ENCODE assay signal across 1 cellular context in the genomic region with DNA sequence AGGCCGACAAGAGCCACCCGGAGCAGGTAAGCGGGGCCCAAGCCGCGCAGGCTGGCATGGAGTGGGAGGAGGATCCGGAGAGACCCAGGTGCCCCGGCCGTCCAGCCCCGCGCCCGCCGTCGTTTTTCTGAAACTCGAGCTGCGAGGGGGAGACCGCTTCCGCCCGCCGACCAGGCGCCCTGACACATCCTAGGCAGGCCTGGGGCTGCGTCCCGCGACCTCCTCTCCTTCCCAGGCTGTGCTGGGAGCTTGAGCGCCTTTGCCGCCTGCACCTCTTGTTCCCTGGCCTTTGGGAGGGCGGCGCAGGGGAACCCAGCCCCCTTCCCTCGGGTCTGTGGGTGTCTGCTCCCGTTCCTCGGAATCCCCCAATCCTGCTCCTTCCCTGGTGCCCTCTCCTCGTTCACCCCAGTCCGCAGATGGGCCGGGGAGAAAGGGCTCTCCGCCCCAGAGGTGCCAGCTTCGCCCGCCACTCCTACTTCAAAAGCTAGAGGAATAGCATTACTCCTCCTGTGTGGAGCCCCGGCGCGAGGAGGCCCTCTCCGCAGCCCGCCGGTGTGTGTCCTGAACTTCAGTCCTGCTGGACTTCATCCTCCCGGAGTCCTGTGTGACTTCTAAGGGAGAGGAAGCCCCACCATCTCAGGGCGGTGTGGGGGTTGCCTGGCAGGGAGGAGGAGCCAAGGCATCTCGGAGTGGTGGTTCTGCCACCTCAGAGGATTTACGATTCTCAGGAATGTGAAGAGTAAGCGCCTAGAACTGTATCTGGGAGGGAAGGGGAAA.
A peak's percentile ranks its signal among the peaks of the same experiment; 100 is the strongest.
TF ChIP-seq lines count a peak whose summit lies in the region.

No MANE protein-coding gene starts in this region.

TF ChIP-seq in HepG2, 621 proteins besides CTCF, POLR2A, EP300 and RAD21 (continued from another document and continues in another):
- TF ChIP-seq, protein P1, sequence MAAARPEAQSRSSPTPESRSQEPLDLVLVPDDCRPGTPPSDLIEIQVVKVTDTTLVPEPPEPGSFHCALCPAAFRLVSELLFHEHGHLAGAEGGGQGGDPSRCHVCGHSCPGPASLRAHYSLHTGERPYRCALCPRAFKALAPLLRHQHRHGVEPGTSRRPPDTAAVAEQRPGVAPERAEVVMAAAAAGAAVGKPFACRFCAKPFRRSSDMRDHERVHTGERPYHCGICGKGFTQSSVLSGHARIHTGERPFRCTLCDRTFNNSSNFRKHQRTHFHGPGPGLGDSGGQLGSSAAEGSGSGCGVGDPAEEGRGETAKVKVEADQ (CRISPR knock-in tag; IDR thresholded peaks at IDR 0.05; ENCODE audit: borderline replicate concordance), result no peak
- TF ChIP-seq ISL2 (CRISPR knock-in tag; IDR thresholded peaks at IDR 0.05) (no peak), ZNF850 (CRISPR knock-in tag; conservative IDR thresholded peaks at IDR 0.05) (no peak), ZNF253 (CRISPR knock-in tag; IDR thresholded peaks at IDR 0.05; ENCODE audit: borderline replicate concordance) (no peak), ZNF703 (CRISPR knock-in tag; IDR thresholded peaks at IDR 0.05; ENCODE audit: borderline replicate concordance) (no peak; the same call in 1 of the 2 replicates), ZNF33A (CRISPR knock-in tag; IDR thresholded peaks at IDR 0.05; ENCODE audit: borderline replicate concordance) (no peak; the same call in 1 of the 2 replicates), RBM22 (optimal IDR thresholded peaks at IDR 0.05; ENCODE audit: low read length) (no peak), ZNF337 (CRISPR knock-in tag; IDR thresholded peaks at IDR 0.05; ENCODE audit: borderline replicate concordance, low read depth) (no peak), SATB2 (CRISPR knock-in tag; IDR thresholded peaks at IDR 0.05) (no peak), EED (CRISPR knock-in tag; IDR thresholded peaks at IDR 0.05) (peak; percentile 52; the same call in 1 of the 2 replicates), NFYB (CRISPR knock-in tag; IDR thresholded peaks at IDR 0.05) (no peak), KAT8 (CRISPR knock-in tag; IDR thresholded peaks at IDR 0.05) (no peak), ZFP36L1 (CRISPR knock-in tag; IDR thresholded peaks at IDR 0.05) (no peak), ZNF501 (CRISPR knock-in tag; IDR thresholded peaks at IDR 0.05) (no peak; the same call in 1 of the 2 replicates), ZFP37 (CRISPR knock-in tag; IDR thresholded peaks at IDR 0.05; ENCODE audit: borderline replicate concordance) (no peak), ZNF660 (CRISPR knock-in tag; IDR thresholded peaks at IDR 0.05; ENCODE audit: borderline replicate concordance, low read depth) (no peak), SKI (IDR thresholded peaks at IDR 0.05; ENCODE audit: partially characterized antibody) (no peak), CHCHD3 (CRISPR knock-in tag; IDR thresholded peaks at IDR 0.05) (no peak; the same call in 1 of the 2 replicates), ZC3H4 (CRISPR knock-in tag; IDR thresholded peaks at IDR 0.05; ENCODE audit: borderline replicate concordance) (peak; percentile 46; the same call in 1 of the 2 replicates), ZNF556 (CRISPR knock-in tag; IDR thresholded peaks at IDR 0.05; ENCODE audit: borderline replicate concordance) (no peak; the same call in 1 of the 2 replicates), IRF2 (CRISPR knock-in tag; IDR thresholded peaks at IDR 0.05) (no peak), ZNF644 (CRISPR knock-in tag; IDR thresholded peaks at IDR 0.05; ENCODE audit: low read depth) (no peak), ZNF451 (CRISPR knock-in tag; IDR thresholded peaks at IDR 0.05) (0 out of 2 replicates have a peak, but pooled peaks have one; percentile 1), CCAR2 (optimal IDR thresholded peaks at IDR 0.05; ENCODE audit: low read depth, low read length) (no peak), ZNF530 (CRISPR knock-in tag; IDR thresholded peaks at IDR 0.05; ENCODE audit: low read depth) (no peak), MED1 (CRISPR knock-in tag; IDR thresholded peaks at IDR 0.05) (no peak), SMAD1 (CRISPR knock-in tag; IDR thresholded peaks at IDR 0.05; ENCODE audit: borderline replicate concordance, low read depth) (no peak; the same call in 1 of the 2 replicates), XRCC5 (optimal IDR thresholded peaks at IDR 0.05; ENCODE audit: low read length) (no peak), KLF9 (CRISPR knock-in tag; IDR thresholded peaks at IDR 0.05; ENCODE audit: low read depth) (no peak; the same call in 1 of the 2 replicates), ZNF12 (CRISPR knock-in tag; IDR thresholded peaks at IDR 0.05) (no peak), HIVEP1 (CRISPR knock-in tag; IDR thresholded peaks at IDR 0.05) (no peak), ZNF292 (CRISPR knock-in tag; IDR thresholded peaks at IDR 0.05; ENCODE audit: borderline replicate concordance, low read depth) (no peak), ZNF143 (CRISPR knock-in tag; IDR thresholded peaks at IDR 0.05) (no peak; the same call in 1 of the 2 replicates), NFE2L2 (IDR thresholded peaks at IDR 0.05; ENCODE audit: low read length) (no peak), RAD51 (IDR thresholded peaks at IDR 0.05; ENCODE audit: borderline replicate concordance) (no peak), BCL6 (CRISPR knock-in tag; IDR thresholded peaks at IDR 0.05) (0 out of 2 replicates have a peak, but pooled peaks have one; percentile 9), KLF12 (CRISPR knock-in tag; IDR thresholded peaks at IDR 0.05; ENCODE audit: borderline replicate concordance) (no peak)
- TF ChIP-seq, protein P2, sequence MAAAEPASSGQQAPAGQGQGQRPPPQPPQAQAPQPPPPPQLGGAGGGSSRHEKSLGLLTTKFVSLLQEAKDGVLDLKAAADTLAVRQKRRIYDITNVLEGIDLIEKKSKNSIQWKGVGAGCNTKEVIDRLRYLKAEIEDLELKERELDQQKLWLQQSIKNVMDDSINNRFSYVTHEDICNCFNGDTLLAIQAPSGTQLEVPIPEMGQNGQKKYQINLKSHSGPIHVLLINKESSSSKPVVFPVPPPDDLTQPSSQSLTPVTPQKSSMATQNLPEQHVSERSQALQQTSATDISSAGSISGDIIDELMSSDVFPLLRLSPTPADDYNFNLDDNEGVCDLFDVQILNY (CRISPR knock-in tag; conservative IDR thresholded peaks at IDR 0.05), result no peak
- TF ChIP-seq, protein P3, sequence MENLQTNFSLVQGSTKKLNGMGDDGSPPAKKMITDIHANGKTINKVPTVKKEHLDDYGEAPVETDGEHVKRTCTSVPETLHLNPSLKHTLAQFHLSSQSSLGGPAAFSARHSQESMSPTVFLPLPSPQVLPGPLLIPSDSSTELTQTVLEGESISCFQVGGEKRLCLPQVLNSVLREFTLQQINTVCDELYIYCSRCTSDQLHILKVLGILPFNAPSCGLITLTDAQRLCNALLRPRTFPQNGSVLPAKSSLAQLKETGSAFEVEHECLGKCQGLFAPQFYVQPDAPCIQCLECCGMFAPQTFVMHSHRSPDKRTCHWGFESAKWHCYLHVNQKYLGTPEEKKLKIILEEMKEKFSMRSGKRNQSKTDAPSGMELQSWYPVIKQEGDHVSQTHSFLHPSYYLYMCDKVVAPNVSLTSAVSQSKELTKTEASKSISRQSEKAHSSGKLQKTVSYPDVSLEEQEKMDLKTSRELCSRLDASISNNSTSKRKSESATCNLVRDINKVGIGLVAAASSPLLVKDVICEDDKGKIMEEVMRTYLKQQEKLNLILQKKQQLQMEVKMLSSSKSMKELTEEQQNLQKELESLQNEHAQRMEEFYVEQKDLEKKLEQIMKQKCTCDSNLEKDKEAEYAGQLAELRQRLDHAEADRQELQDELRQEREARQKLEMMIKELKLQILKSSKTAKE (CRISPR knock-in tag; IDR thresholded peaks at IDR 0.05; ENCODE audit: borderline replicate concordance), result no peak
- TF ChIP-seq, protein P4, sequence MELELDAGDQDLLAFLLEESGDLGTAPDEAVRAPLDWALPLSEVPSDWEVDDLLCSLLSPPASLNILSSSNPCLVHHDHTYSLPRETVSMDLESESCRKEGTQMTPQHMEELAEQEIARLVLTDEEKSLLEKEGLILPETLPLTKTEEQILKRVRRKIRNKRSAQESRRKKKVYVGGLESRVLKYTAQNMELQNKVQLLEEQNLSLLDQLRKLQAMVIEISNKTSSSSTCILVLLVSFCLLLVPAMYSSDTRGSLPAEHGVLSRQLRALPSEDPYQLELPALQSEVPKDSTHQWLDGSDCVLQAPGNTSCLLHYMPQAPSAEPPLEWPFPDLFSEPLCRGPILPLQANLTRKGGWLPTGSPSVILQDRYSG (CRISPR knock-in tag; IDR thresholded peaks at IDR 0.05), result no peak
- TF ChIP-seq, protein P5, sequence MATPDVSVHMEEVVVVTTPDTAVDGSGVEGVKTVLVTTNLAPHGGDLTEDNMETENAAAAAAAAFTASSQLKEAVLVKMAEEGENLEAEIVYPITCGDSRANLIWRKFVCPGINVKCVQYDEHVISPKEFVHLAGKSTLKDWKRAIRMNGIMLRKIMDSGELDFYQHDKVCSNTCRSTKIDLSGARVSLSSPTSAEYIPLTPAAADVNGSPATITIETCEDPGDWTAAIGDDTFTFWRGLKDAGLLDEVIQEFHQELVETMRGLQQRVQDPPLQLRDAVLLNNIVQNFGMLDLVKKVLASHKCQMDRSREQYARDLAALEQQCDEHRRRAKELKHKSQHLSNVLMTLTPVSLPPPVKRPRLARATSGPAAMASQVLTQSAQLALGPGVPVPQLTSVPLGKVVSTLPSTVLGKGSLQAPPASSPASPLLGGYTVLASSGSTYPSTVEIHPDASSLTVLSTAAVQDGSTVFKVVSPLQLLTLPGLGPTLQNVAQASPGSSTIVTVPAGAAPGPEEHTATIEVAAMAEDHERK (CRISPR knock-in tag; IDR thresholded peaks at IDR 0.05; ENCODE audit: low read depth), result no peak
- TF ChIP-seq, protein P6, sequence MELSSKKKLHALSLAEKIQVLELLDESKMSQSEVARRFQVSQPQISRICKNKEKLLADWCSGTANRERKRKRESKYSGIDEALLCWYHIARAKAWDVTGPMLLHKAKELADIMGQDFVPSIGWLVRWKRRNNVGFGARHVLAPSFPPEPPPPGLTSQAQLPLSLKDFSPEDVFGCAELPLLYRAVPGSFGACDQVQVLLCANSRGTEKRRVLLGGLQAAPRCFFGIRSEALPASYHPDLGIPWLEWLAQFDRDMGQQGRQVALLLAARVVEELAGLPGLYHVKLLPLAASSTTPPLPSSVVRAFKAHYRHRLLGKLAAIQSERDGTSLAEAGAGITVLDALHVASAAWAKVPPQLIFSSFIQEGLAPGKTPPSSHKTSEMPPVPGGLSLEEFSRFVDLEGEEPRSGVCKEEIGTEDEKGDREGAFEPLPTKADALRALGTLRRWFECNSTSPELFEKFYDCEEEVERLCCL (CRISPR knock-in tag; IDR thresholded peaks at IDR 0.05; ENCODE audit: borderline replicate concordance), result no peak
- TF ChIP-seq, protein P7, sequence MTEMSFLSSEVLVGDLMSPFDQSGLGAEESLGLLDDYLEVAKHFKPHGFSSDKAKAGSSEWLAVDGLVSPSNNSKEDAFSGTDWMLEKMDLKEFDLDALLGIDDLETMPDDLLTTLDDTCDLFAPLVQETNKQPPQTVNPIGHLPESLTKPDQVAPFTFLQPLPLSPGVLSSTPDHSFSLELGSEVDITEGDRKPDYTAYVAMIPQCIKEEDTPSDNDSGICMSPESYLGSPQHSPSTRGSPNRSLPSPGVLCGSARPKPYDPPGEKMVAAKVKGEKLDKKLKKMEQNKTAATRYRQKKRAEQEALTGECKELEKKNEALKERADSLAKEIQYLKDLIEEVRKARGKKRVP (CRISPR knock-in tag; IDR thresholded peaks at IDR 0.05), result no peak
- TF ChIP-seq, protein P8, sequence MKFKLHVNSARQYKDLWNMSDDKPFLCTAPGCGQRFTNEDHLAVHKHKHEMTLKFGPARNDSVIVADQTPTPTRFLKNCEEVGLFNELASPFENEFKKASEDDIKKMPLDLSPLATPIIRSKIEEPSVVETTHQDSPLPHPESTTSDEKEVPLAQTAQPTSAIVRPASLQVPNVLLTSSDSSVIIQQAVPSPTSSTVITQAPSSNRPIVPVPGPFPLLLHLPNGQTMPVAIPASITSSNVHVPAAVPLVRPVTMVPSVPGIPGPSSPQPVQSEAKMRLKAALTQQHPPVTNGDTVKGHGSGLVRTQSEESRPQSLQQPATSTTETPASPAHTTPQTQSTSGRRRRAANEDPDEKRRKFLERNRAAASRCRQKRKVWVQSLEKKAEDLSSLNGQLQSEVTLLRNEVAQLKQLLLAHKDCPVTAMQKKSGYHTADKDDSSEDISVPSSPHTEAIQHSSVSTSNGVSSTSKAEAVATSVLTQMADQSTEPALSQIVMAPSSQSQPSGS (CRISPR knock-in tag; IDR thresholded peaks at IDR 0.05), result no peak
- TF ChIP-seq, protein P9, sequence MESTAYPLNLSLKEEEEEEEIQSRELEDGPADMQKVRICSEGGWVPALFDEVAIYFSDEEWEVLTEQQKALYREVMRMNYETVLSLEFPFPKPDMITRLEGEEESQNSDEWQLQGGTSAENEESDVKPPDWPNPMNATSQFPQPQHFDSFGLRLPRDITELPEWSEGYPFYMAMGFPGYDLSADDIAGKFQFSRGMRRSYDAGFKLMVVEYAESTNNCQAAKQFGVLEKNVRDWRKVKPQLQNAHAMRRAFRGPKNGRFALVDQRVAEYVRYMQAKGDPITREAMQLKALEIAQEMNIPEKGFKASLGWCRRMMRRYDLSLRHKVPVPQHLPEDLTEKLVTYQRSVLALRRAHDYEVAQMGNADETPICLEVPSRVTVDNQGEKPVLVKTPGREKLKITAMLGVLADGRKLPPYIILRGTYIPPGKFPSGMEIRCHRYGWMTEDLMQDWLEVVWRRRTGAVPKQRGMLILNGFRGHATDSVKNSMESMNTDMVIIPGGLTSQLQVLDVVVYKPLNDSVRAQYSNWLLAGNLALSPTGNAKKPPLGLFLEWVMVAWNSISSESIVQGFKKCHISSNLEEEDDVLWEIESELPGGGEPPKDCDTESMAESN (CRISPR knock-in tag; conservative IDR thresholded peaks at IDR 0.05), result peak; percentile 9; the same call in 1 of the 2 replicates
- TF ChIP-seq, protein P10, sequence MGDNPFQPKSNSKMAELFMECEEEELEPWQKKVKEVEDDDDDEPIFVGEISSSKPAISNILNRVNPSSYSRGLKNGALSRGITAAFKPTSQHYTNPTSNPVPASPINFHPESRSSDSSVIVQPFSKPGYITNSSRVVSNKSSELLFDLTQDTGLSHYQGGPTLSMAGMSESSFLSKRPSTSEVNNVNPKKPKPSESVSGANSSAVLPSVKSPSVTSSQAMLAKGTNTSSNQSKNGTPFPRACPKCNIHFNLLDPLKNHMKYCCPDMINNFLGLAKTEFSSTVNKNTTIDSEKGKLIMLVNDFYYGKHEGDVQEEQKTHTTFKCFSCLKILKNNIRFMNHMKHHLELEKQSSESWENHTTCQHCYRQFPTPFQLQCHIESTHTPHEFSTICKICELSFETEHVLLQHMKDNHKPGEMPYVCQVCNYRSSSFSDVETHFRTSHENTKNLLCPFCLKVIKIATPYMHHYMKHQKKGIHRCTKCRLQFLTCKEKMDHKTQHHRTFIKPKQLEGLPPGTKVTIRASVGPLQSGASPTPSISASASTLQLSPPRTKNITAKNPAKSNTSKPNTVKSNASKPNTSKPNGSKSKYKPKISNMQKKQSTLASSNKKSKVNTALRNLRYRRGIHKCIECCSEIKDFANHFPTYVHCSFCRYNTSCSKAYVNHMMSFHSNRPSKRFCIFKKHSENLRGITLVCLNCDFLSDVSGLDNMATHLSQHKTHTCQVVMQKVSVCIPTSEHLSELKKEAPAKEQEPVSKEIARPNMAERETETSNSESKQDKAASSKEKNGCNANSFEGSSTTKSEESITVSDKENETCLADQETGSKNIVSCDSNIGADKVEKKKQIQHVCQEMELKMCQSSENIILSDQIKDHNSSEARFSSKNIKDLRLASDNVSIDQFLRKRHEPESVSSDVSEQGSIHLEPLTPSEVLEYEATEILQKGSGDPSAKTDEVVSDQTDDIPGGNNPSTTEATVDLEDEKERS (CRISPR knock-in tag; IDR thresholded peaks at IDR 0.05), result no peak
